In genomic region chr9:69809304-69809863, GRCh38 we compare ENCODE assay signal across 8 cellular contexts. TPM values are rescaled to one million over a fixed set of nuclear protein-coding genes. Genes with fewer than 3 reads are reported as not detected.
DNase-seq lines count a peak whose midpoint lies in the region; ATAC-seq and TF ChIP-seq lines count a peak whose summit lies in the region.

No MANE protein-coding gene starts in this region.

- H4K20me1 ChIP-seq in MM.1S (ENCODE audit: insufficient read depth, low read length): no peaks in the 10 kb centered on the region

- H3K79me2 ChIP-seq in MM.1S (ENCODE audit: low read length): no peaks in the 10 kb centered on the region

- ATAC-seq in HG03354 (IDR thresholded peaks at IDR 0.05; ENCODE audit: poor library complexity, severe bottlenecking, unreplicated experiment): no peak
- no peak for ATAC-seq in GM19328 (IDR thresholded peaks at IDR 0.05; ENCODE audit: unreplicated experiment)

- no peak overlapping the region for H3K27ac Mint-ChIP-seq in osteocyte (ENCODE audit: unreplicated experiment)

- H2AFZ ChIP-seq in MM.1S (ENCODE audit: low read length): no peak overlapping the region

- TF ChIP-seq CTCF in MM.1S (IDR thresholded peaks at IDR 0.05; ENCODE audit: low read length): peak; percentile 27
- TF ChIP-seq CTCF in brain microvascular endothelial cell (IDR thresholded peaks at IDR 0.05; ENCODE audit: low read depth, low read length, missing control alignments): peak; percentile 66
- TF ChIP-seq CTCF in osteocyte (IDR thresholded peaks at IDR 0.05): peak; percentile 46

- no peaks in the 10 kb centered on the region for H3F3A ChIP-seq in MM.1S (ENCODE audit: insufficient read depth, low read length)

- peak; percentile 1 for DNase-seq in activated T-cell treated with anti-CD3 and anti-CD28 coated beads for 1 hour (ENCODE audit: low read depth)
- DNase-seq in activated T-cell treated with anti-CD3 and anti-CD28 coated beads, Interleukin-2, amount 50 U/mL, for 1 hour: no peak
- no peak for DNase-seq in MM.1S
- no peak for DNase-seq in brain microvascular endothelial cell
- DNase-seq in osteocyte (ENCODE audit: extremely low spot score, unreplicated experiment): no peak
- DNase-seq in NCI-H226: no peak

- H3K27me3 ChIP-seq in MM.1S (replicated peaks; ENCODE audit: insufficient read depth, low read length) (no peaks in the 10 kb centered on the region), brain microvascular endothelial cell (replicated peaks) (no peaks in the 10 kb centered on the region)

- H3K36me3 Mint-ChIP-seq in osteocyte (ENCODE audit: unreplicated experiment): no peaks in the 10 kb centered on the region

- H3K4me2 ChIP-seq in MM.1S (ENCODE audit: low read depth, low read length): no peak overlapping the region

- H3K4me1 ChIP-seq in MM.1S (ENCODE audit: low read length): peaks cover 21% of the 10 kb centered on the region

- no peak overlapping the region for H3K27ac ChIP-seq in MM.1S (ENCODE audit: low read length)
- H3K27ac ChIP-seq in brain microvascular endothelial cell: no peak overlapping the region

- H3K27me3 Mint-ChIP-seq in osteocyte (ENCODE audit: unreplicated experiment): peaks cover 11% of the 10 kb centered on the region

- H3K36me3 ChIP-seq in MM.1S (replicated peaks; ENCODE audit: insufficient read depth, low read length) (no peaks in the 10 kb centered on the region), brain microvascular endothelial cell (replicated peaks) (no peaks in the 10 kb centered on the region)

- no peaks in the 10 kb centered on the region for H3K9me2 ChIP-seq in MM.1S (replicated peaks; ENCODE audit: insufficient read depth, low read length)

- no peaks in the 10 kb centered on the region for H3K9me3 Mint-ChIP-seq in osteocyte (ENCODE audit: unreplicated experiment)

- no peaks in the 10 kb centered on the region for H3K4me1 Mint-ChIP-seq in osteocyte (ENCODE audit: unreplicated experiment)

- in situ Hi-C loops in brain microvascular endothelial cell (cut with HindIII; ENCODE audit: low pct_ligation_motif_present, low sequenced_read_pairs): no loop called here

- no peak overlapping the region for H3K9ac ChIP-seq in MM.1S (ENCODE audit: low read length)

- no peak overlapping the region for H3K4me3 ChIP-seq in MM.1S (ENCODE audit: low read length)
- no peak overlapping the region for H3K4me3 ChIP-seq in brain microvascular endothelial cell (ENCODE audit: low read depth, low read length)

- H3K4me3 Mint-ChIP-seq in osteocyte (ENCODE audit: unreplicated experiment): no peak overlapping the region

- H3K9me3 ChIP-seq in MM.1S (replicated peaks; ENCODE audit: insufficient read depth, low read length): no peaks in the 10 kb centered on the region

RNA-seq across cellular contexts. Expression of gene CFAP95, which starts 11.2 kb away (rescaled TPM):
- total RNA-seq in osteocyte: not detected in 2 replicates

RNA-seq across cellular contexts. Expression of gene PTAR1, which starts 49.6 kb away (rescaled TPM):
- 48.8 and 55.5 TPM in 2 replicates for total RNA-seq in osteocyte
